Comparison of ENCODE assay signal across 12 cellular contexts in genomic region chr7:45007106-45007505, GRCh38. TPM values are rescaled to one million over a fixed set of nuclear protein-coding genes. Genes with fewer than 3 reads are reported as not detected.
DNase-seq lines count a peak whose midpoint lies in the region; ATAC-seq and TF ChIP-seq lines count a peak whose summit lies in the region.
"Had no signal": no experiment of that assay in that cellular context is flagged by ENCODE, and none has a peak within 500 bp of the region (broad histone marks: within the 10 kb centered on the region; RNA-seq: fewer than 3 reads in every experiment).

No MANE protein-coding gene starts in this region.

- no peaks in the 10 kb centered on the region for H3K9me3 Mint-ChIP-seq in CD8-positive, alpha-beta T cell
- no peaks in the 10 kb centered on the region for H3K9me3 Mint-ChIP-seq in central memory CD8-positive, alpha-beta T cell
- H3K9me3 Mint-ChIP-seq in osteocyte (ENCODE audit: unreplicated experiment), result no peaks in the 10 kb centered on the region

- TF ChIP-seq CTCF in CD8-positive, alpha-beta T cell (IDR thresholded peaks at IDR 0.05), result no peak
- no peak for TF ChIP-seq CTCF in Panc1 (IDR thresholded peaks at IDR 0.05)
- no peak for TF ChIP-seq CTCF in osteocyte (IDR thresholded peaks at IDR 0.05)

- no peaks in the 10 kb centered on the region; the same call in 1 of the 2 replicates for H4K20me1 ChIP-seq in GM23248 (ENCODE audit: insufficient read depth)

- H3K36me3 ChIP-seq in CD8-positive, alpha-beta T cell (ENCODE audit: insufficient read depth, low read length), result no peaks in the 10 kb centered on the region
- H3K36me3 ChIP-seq in Panc1 (ENCODE audit: control insufficient read depth, insufficient read depth, low read length), result 0 out of 2 replicates have a peak, but pooled peaks cover 2% of the 10 kb centered on the region
- no peaks in the 10 kb centered on the region for H3K36me3 ChIP-seq in GM23248 (ENCODE audit: low read depth)
- H3K36me3 ChIP-seq: gastrocnemius medialis had no signal

- no peak overlapping the region for H3K4me2 ChIP-seq in GM23248 (ENCODE audit: unreplicated experiment)

- no peak overlapping the region for H3K4me3 Mint-ChIP-seq in CD8-positive, alpha-beta T cell
- no peak overlapping the region for H3K4me3 Mint-ChIP-seq in central memory CD8-positive, alpha-beta T cell
- H3K4me3 Mint-ChIP-seq in osteocyte (ENCODE audit: unreplicated experiment), result no peak overlapping the region

- H3K36me3 Mint-ChIP-seq in CD8-positive, alpha-beta T cell, result peaks cover 32% of the 10 kb centered on the region
- H3K36me3 Mint-ChIP-seq in central memory CD8-positive, alpha-beta T cell (ENCODE audit: insufficient read depth), result peaks cover 10% of the 10 kb centered on the region
- no peaks in the 10 kb centered on the region for H3K36me3 Mint-ChIP-seq in osteocyte (ENCODE audit: unreplicated experiment)

- no peak overlapping the region for H3K27ac ChIP-seq in CD8-positive, alpha-beta T cell (ENCODE audit: low read depth, low read length)
- no peak overlapping the region for H3K27ac ChIP-seq in Panc1 (ENCODE audit: low read length)
- no peak overlapping the region for H3K27ac ChIP-seq in GM23248
- H3K27ac ChIP-seq: gastrocnemius medialis had no signal

- no peaks in the 10 kb centered on the region for H3K27me3 Mint-ChIP-seq in CD8-positive, alpha-beta T cell (ENCODE audit: low read depth)
- H3K27me3 Mint-ChIP-seq in central memory CD8-positive, alpha-beta T cell, result no peaks in the 10 kb centered on the region
- no peaks in the 10 kb centered on the region for H3K27me3 Mint-ChIP-seq in osteocyte (ENCODE audit: unreplicated experiment)

- whole genome bisulfite sequencing in GM23248 (ENCODE audit: low coverage in 1 of 2, low lambda C conversion rate in 2 of 2, missing lambda C conversion rate in 2 of 2), 2 experiments, result 98% methylated on average over 7 of the region's 7 CpGs

- H3F3A ChIP-seq in GM23248 (ENCODE audit: insufficient read depth), result no peaks in the 10 kb centered on the region

- peaks cover 48% of the 10 kb centered on the region for H3K4me1 Mint-ChIP-seq in CD8-positive, alpha-beta T cell (ENCODE audit: low read depth)
- peaks cover 39% of the 10 kb centered on the region for H3K4me1 Mint-ChIP-seq in central memory CD8-positive, alpha-beta T cell
- H3K4me1 Mint-ChIP-seq in osteocyte (ENCODE audit: unreplicated experiment), result peaks cover 9% of the 10 kb centered on the region

- no peak overlapping the region for H2AFZ ChIP-seq in GM23248

- H3K27me3 ChIP-seq in CD8-positive, alpha-beta T cell (ENCODE audit: insufficient read depth, low read length), result no peaks in the 10 kb centered on the region
- H3K27me3 ChIP-seq in Panc1 (ENCODE audit: control insufficient read depth, insufficient read depth, low read length) (no peaks in the 10 kb centered on the region), GM23248 (replicated peaks; ENCODE audit: insufficient read depth) (no peaks in the 10 kb centered on the region)
- H3K27me3 ChIP-seq: gastrocnemius medialis had no signal

- peaks cover 100% of the 10 kb centered on the region for H3K79me2 ChIP-seq in GM23248 (ENCODE audit: insufficient read depth)

- POLR2A ChIA-PET in CD8-positive, alpha-beta T cell (lab: Charles Lee), result interaction anchor here (1.0 to 1.3 kb wide), 2 partner anchors 21 to 28 kb away, joined by 3 to 6 read pairs; no protein-coding TSS in a partner anchor
- POLR2A ChIA-PET in Panc1 (lab: Charles Lee), result no interaction called here

- H3K4me1 ChIP-seq in CD8-positive, alpha-beta T cell (ENCODE audit: insufficient read depth, low read length), result peaks cover 14% of the 10 kb centered on the region
- H3K4me1 ChIP-seq in Panc1 (ENCODE audit: control insufficient read depth, insufficient read depth, low read length) (no peaks in the 10 kb centered on the region), GM23248 (ENCODE audit: insufficient read depth) (0 out of 2 replicates have a peak, but pooled peaks cover 4% of the 10 kb centered on the region)

- H3K4me3 ChIP-seq in CD8-positive, alpha-beta T cell (ENCODE audit: low read depth, low read length), result no peak overlapping the region
- H3K4me3 ChIP-seq in Panc1 (ENCODE audit: low read depth in 2 of 2, low read length in 2 of 2) (no peak overlapping the region), GM23248 (no peak overlapping the region)
- H3K4me3 ChIP-seq: gastrocnemius medialis had no signal

- peak overlapping the region; percentile 9 for H3K27ac Mint-ChIP-seq in CD8-positive, alpha-beta T cell
- H3K27ac Mint-ChIP-seq in central memory CD8-positive, alpha-beta T cell (ENCODE audit: low read depth), result peak overlapping the region; percentile 57
- H3K27ac Mint-ChIP-seq in osteocyte (ENCODE audit: unreplicated experiment), result peak overlapping the region; percentile 5

- CTCF ChIA-PET in CD8-positive, alpha-beta T cell (lab: Charles Lee), result interaction anchor here (0.6 kb wide), 3 partner anchors 14 to 19 kb away, joined by 3 to 5 read pairs (median 4); no protein-coding TSS in a partner anchor
- CTCF ChIA-PET in Panc1 (lab: Charles Lee), result no interaction called here

- no TSS peak for BruUV-seq in Panc1 (replicated peaks; lab: Mats Ljungman, UMichigan)

- no peak for DNase-seq in CD8-positive, alpha-beta T cell
- no peak for DNase-seq in Panc1 (ENCODE audit: low read depth, low spot score)
- DNase-seq in central memory CD8-positive, alpha-beta T cell (ENCODE audit: low spot score in 2 of 2), result no peak
- DNase-seq in osteocyte (ENCODE audit: extremely low spot score, unreplicated experiment), result no peak
- DNase-seq in NCI-H69 (lab: John Stamatoyannopoulos, UW), result no peak
- DNase-seq in GM23248, result no peak
- DNase-seq: gastrocnemius medialis, GDM1, islet precursor cell, NCI-H2029 treated with DMSO at 0.1 percent for 48 hours, NCI-H82 had no signal

- H3K9me3 ChIP-seq in CD8-positive, alpha-beta T cell (ENCODE audit: low read length), result no peaks in the 10 kb centered on the region
- H3K9me3 ChIP-seq in Panc1 (ENCODE audit: control insufficient read depth, insufficient read depth, low read depth, low read length) (no peaks in the 10 kb centered on the region), GM23248 (ENCODE audit: low read depth) (no peaks in the 10 kb centered on the region)
- H3K9me3 ChIP-seq: gastrocnemius medialis had no signal

- in situ Hi-C loops in Panc1 (cut with HindIII; ENCODE audit: low pct_unique_long_range_greater_than_20kb, low sequenced_read_pairs), result no loop called here
- in situ Hi-C loops in GM23248 (cut with MboI), result no loop called here

- H3K9me2 ChIP-seq in GM23248 (ENCODE audit: insufficient read depth), result no peaks in the 10 kb centered on the region

- no peak overlapping the region for H3K9ac ChIP-seq in GM23248

- intact Hi-C loops in CD8-positive, alpha-beta T cell (cut with DNase I, micrococcal nuclease), result loop anchor here in 1 of 2 experiments (10.0 kb wide), 1 partner anchor 48 kb away; no protein-coding TSS in a partner anchor
- intact Hi-C loops in Panc1 (cut with micrococcal nuclease; ENCODE audit: unreplicated experiment), result no loop called here

- no peak for ATAC-seq in CD8-positive, alpha-beta T cell
- ATAC-seq in Panc1, result 0 out of 2 replicates have a peak, but pooled peaks have one; percentile 19
- no peak for ATAC-seq in central memory CD8-positive, alpha-beta T cell (replicated peaks; ENCODE audit: extremely low read depth, poor library complexity, severe bottlenecking)
- ATAC-seq in HG02623 (IDR thresholded peaks at IDR 0.05; ENCODE audit: unreplicated experiment), result no peak
- ATAC-seq: gastrocnemius medialis had no signal

RNA-seq across cellular contexts. Expression of gene CCM2, which starts 7.1 kb away (rescaled TPM):
- 10 to 100 TPM; 42.8 to 44.6 TPM for total RNA-seq in CD8-positive, alpha-beta T cell
- 97.1 TPM for total RNA-seq in Panc1 (2021; ENCODE audit: unreplicated experiment)
- polyA plus RNA-seq in Panc1 (2012; ENCODE audit: insufficient read length), result 143 TPM
- 41.4 and 42.3 TPM in 2 replicates for total RNA-seq in osteocyte
- total RNA-seq in GM23248 (2014; rRNA removed; shearing (Covaris generic)), result 63.8 and 77.3 TPM in 2 replicates
- 69.3 and 78.7 TPM in 2 replicates for polyA plus RNA-seq in GM23248 (2016; fragmentation: Nextera tagmentation; extraction: Ambion mirVana)

RNA-seq across cellular contexts. Expression of gene MYO1G, which starts 28.3 kb away (rescaled TPM):
- 100 to 1,000 TPM; 142 to 143 TPM for total RNA-seq in CD8-positive, alpha-beta T cell
- total RNA-seq in Panc1 (2021; ENCODE audit: unreplicated experiment) (0.41 TPM), osteocyte (0.05 TPM in 1 of 2 replicates, not detected in the other)
- 0.17 TPM for polyA plus RNA-seq in Panc1 (2012; ENCODE audit: insufficient read length)
- total RNA-seq in GM23248 (2014; rRNA removed; shearing (Covaris generic)), result not detected in 2 replicates
- polyA plus RNA-seq in GM23248 (2016; fragmentation: Nextera tagmentation; extraction: Ambion mirVana), result 0.14 TPM in 1 of 2 replicates, not detected in the other

Comparison
In these comparisons a context has a peak if more than half of its experiments do, and no peak if none do; other contexts are left out.
1. H3K27ac Mint-ChIP-seq: peak in every context shown above with its lines; median percentile 57 in central memory CD8-positive, alpha-beta T cell; 9 in CD8-positive, alpha-beta T cell; 5 in osteocyte.
2. RNA of gene MYO1G, which starts 28.3 kb away (total RNA-seq): 142 to 143 TPM in CD8-positive, alpha-beta T cell; 0.41 TPM in Panc1 (single experiment), 0.05 TPM in osteocyte and not detected in GM23248; every median in the first group is over 100 times any median in the second.